1 cellular context compared by ENCODE assay signal in the genomic region with DNA sequence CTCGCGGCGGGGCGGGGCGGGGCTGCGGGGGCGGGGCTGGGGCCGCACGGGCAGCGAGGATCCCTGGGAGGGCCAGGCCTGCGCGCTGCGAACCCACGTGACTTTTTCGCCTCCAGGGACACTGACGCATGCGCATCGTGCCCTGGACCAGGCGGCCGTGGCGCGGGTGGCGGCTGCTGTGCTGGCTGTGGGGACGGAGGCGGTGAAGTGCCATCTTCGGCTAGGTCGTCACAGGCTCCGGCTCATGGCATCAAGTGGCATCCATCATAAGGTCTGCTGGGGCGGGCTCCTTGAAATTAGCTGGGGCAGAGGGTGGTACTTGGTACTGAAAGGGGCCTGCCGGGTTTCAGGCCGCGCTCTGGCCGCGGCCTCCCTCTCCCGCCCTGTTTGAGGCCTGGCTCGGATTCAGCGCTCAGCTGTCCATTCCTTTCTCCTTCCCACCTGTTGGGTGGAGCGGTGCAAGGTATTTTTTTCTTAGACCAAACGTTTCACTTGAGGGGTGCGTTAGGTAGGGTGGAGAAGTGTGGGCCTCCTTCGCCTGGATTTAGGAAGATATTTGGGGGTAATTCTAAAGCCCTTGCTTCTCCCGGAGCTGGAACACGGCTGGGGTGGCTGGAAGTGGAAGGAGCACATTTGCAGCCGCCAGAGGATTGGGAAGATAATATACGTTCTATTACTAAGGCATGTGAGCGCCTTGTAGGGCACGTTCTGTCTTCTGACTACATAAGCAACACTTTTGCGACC.
TF ChIP-seq lines count a peak whose summit lies in the region.

A gene with protein sequence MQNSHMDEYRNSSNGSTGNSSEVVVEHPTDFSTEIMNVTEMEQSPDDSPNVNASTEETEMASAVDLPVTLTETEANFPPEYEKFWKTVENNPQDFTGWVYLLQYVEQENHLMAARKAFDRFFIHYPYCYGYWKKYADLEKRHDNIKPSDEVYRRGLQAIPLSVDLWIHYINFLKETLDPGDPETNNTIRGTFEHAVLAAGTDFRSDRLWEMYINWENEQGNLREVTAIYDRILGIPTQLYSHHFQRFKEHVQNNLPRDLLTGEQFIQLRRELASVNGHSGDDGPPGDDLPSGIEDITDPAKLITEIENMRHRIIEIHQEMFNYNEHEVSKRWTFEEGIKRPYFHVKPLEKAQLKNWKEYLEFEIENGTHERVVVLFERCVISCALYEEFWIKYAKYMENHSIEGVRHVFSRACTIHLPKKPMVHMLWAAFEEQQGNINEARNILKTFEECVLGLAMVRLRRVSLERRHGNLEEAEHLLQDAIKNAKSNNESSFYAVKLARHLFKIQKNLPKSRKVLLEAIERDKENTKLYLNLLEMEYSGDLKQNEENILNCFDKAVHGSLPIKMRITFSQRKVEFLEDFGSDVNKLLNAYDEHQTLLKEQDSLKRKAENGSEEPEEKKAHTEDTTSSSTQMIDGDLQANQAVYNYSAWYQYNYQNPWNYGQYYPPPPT (plus strand): TSS at position 138 of the 744 bp plus-strand sequence. CDS start 11,124 bp downstream, outside the sequence.

TF ChIP-seq in liver, 16 proteins besides CTCF, POLR2A, EP300 and RAD21 (continued from another document):
- TF ChIP-seq, protein P1, sequence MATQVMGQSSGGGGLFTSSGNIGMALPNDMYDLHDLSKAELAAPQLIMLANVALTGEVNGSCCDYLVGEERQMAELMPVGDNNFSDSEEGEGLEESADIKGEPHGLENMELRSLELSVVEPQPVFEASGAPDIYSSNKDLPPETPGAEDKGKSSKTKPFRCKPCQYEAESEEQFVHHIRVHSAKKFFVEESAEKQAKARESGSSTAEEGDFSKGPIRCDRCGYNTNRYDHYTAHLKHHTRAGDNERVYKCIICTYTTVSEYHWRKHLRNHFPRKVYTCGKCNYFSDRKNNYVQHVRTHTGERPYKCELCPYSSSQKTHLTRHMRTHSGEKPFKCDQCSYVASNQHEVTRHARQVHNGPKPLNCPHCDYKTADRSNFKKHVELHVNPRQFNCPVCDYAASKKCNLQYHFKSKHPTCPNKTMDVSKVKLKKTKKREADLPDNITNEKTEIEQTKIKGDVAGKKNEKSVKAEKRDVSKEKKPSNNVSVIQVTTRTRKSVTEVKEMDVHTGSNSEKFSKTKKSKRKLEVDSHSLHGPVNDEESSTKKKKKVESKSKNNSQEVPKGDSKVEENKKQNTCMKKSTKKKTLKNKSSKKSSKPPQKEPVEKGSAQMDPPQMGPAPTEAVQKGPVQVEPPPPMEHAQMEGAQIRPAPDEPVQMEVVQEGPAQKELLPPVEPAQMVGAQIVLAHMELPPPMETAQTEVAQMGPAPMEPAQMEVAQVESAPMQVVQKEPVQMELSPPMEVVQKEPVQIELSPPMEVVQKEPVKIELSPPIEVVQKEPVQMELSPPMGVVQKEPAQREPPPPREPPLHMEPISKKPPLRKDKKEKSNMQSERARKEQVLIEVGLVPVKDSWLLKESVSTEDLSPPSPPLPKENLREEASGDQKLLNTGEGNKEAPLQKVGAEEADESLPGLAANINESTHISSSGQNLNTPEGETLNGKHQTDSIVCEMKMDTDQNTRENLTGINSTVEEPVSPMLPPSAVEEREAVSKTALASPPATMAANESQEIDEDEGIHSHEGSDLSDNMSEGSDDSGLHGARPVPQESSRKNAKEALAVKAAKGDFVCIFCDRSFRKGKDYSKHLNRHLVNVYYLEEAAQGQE (IDR thresholded peaks at IDR 0.05): peak; percentile 64
- TF ChIP-seq FOXA2 (IDR thresholded peaks at IDR 0.05) (no peak), JUND (IDR thresholded peaks at IDR 0.05) (no peak), NR2F2 (IDR thresholded peaks at IDR 0.05) (no peak), SP1 (IDR thresholded peaks at IDR 0.05) (no peak), YY1 (IDR thresholded peaks at IDR 0.05) (peak; percentile 75), HNF4A (conservative IDR thresholded peaks at IDR 0.05) (no peak), HNF4G (IDR thresholded peaks at IDR 0.05) (no peak)
- TF ChIP-seq, protein P2, sequence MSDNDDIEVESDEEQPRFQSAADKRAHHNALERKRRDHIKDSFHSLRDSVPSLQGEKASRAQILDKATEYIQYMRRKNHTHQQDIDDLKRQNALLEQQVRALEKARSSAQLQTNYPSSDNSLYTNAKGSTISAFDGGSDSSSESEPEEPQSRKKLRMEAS (IDR thresholded peaks at IDR 0.05): no peak
